19 cellular contexts compared by ENCODE assay signal in genomic region chrX:13533726-13534125, GRCh38. TPM values are rescaled to one million over a fixed set of nuclear protein-coding genes. Genes with fewer than 3 reads are reported as not detected.
A peak's percentile ranks its signal among the peaks of the same experiment; 100 is the strongest.
DNase-seq lines count a peak whose midpoint lies in the region; ATAC-seq, FAIRE-seq and TF ChIP-seq lines count a peak whose summit lies in the region.
"Had no signal": no experiment of that assay in that cellular context is flagged by ENCODE, and none has a peak within 500 bp of the region (broad histone marks: within the 10 kb centered on the region; RNA-seq: fewer than 3 reads in every experiment).

No MANE protein-coding gene starts in this region.

- no peak for TF ChIP-seq POLR2A in K562 (conservative IDR thresholded peaks at IDR 0.05)

- in situ Hi-C loops in K562 (cut with MboI) = no loop called here

- H3K4me3 Mint-ChIP-seq in Caco-2 (ENCODE audit: unreplicated experiment) = no peak overlapping the region
- H3K4me3 Mint-ChIP-seq: activated naive CD8-positive, alpha-beta T cell; stimulated activated memory B cell treated with anti-CD40 and anti-IgM and Interleukin-4, amounts not matched to agents 10 μg/mL and 1 μg/mL and 100 μg/mL, for 72 hours had no signal

- DNase-seq in Daoy (ENCODE audit: low read depth) = peak; percentile 15
- peak; percentile 0 for DNase-seq in LoVo (ENCODE audit: low spot score)
- no peak for DNase-seq in K562 (ENCODE audit: extremely low read depth in 1 of 4, low spot score in 3 of 4)
- peak; percentile 1 for DNase-seq in kidney epithelial cell (ENCODE audit: low read depth)
- no peak for DNase-seq in Caco-2
- no peak for DNase-seq in NCI-H748 (lab: John Stamatoyannopoulos, UW; ENCODE audit: unreplicated experiment)
- DNase-seq in NCI-H1048 (lab: John Stamatoyannopoulos, UW) = no peak
- no peak for DNase-seq in NCI-H2227 (lab: John Stamatoyannopoulos, UW; ENCODE audit: unreplicated experiment)
- DNase-seq: kidney; NCI-H1436; NCI-H748 treated with DMSO at 0.1 percent for 48 hours; stimulated activated CD4-positive, alpha-beta T cell treated with anti-CD3 and anti-CD28 coated beads, Interleukin-4, amount 100 ng/mL, for 24 hours had no signal

- no peak for ATAC-seq in K562
- ATAC-seq: stimulated activated memory B cell treated with anti-CD40 and anti-IgM and Interleukin-4, amounts not matched to agents 10 μg/mL and 1 μg/mL and 100 μg/mL, for 72 hours had no signal

- no peak overlapping the region for H3K9ac ChIP-seq in K562 (ENCODE audit: insufficient read depth in 1 of 2, low read depth in 2 of 2, low read length in 2 of 2)

- BruUV-seq in K562 (replicated peaks; lab: Mats Ljungman, UMichigan) (no TSS peak), Caco-2 (replicated peaks; lab: Mats Ljungman, UMichigan) (no TSS peak)

- H3K27ac ChIP-seq in K562 (ENCODE audit: extremely low read depth, low read depth, low read length) = no peak overlapping the region
- H3K27ac ChIP-seq: C4-2B, coronary artery, SJCRH30, VCaP had no signal

- H3K9me3 Mint-ChIP-seq in Caco-2 (ENCODE audit: unreplicated experiment) = no peaks in the 10 kb centered on the region
- H3K9me3 Mint-ChIP-seq: stimulated activated memory B cell treated with anti-CD40 and anti-IgM and Interleukin-4, amounts not matched to agents 10 μg/mL and 1 μg/mL and 100 μg/mL, for 72 hours had no signal

- TF ChIP-seq RAD21 in K562 (CRISPR knock-in tag; conservative IDR thresholded peaks at IDR 0.05 in 1 of 2, IDR thresholded peaks at IDR 0.05 in 1 of 2) = no peak

- no peak overlapping the region for H3K27ac Mint-ChIP-seq in Caco-2 (ENCODE audit: unreplicated experiment)
- H3K27ac Mint-ChIP-seq: activated naive CD8-positive, alpha-beta T cell; stimulated activated memory B cell treated with anti-CD40 and anti-IgM and Interleukin-4, amounts not matched to agents 10 μg/mL and 1 μg/mL and 100 μg/mL, for 72 hours had no signal

- WGBS in K562 (ENCODE audit: insufficient coverage, low coverage, missing lambda C conversion rate) = 4% methylated on average over 3 of the region's 3 CpGs

- H2AFZ ChIP-seq in K562 (ENCODE audit: low read depth, low read length) = no peak overlapping the region

- H3K4me1 ChIP-seq in K562 (replicated peaks in 1 of 2; ENCODE audit: control insufficient read depth in 2 of 2, insufficient read depth in 2 of 2, low read length in 2 of 2) = no peaks in the 10 kb centered on the region
- H3K4me1 ChIP-seq in Caco-2 = no peaks in the 10 kb centered on the region
- H3K4me1 ChIP-seq: SJCRH30 had no signal

- no peak for TF ChIP-seq CTCF in K562 (IDR thresholded peaks at IDR 0.05 in 2 of 3, conservative IDR thresholded peaks at IDR 0.05 in 1 of 3; ENCODE audit: insufficient read depth in 2 of 3, low read depth in 1 of 3, low read length in 3 of 3)
- no peak for TF ChIP-seq CTCF in kidney epithelial cell (IDR thresholded peaks at IDR 0.05; ENCODE audit: insufficient read depth, low read length, poor library complexity, severe bottlenecking)
- no peak for TF ChIP-seq CTCF in Caco-2 (IDR thresholded peaks at IDR 0.05; ENCODE audit: insufficient read depth in 1 of 2, low read depth in 1 of 2, low read length in 1 of 2, severe bottlenecking in 1 of 2, unreplicated experiment in 1 of 2)

- H3K36me3 ChIP-seq in K562 (ENCODE audit: control insufficient read depth, insufficient read depth, low read length) (no peaks in the 10 kb centered on the region), kidney epithelial cell (ENCODE audit: control insufficient read depth, insufficient read depth, low read length) (no peaks in the 10 kb centered on the region), Caco-2 (ENCODE audit: control insufficient read depth, insufficient read depth, low read length) (no peaks in the 10 kb centered on the region)
- H3K36me3 ChIP-seq: SJCRH30 had no signal

- H3K4me2 ChIP-seq in K562 (ENCODE audit: insufficient read depth, low read length) = no peak overlapping the region

- H3K4me3 ChIP-seq in K562 (no peak overlapping the region), kidney epithelial cell (ENCODE audit: low read depth, low read length) (no peak overlapping the region), Caco-2 (ENCODE audit: low read depth, low read length) (no peak overlapping the region)
- H3K4me3 ChIP-seq: coronary artery, SJCRH30 had no signal

- H3K9me3 ChIP-seq in K562 (replicated peaks; ENCODE audit: control insufficient read depth, insufficient read depth, low read depth, low read length) (no peaks in the 10 kb centered on the region), Caco-2 (no peaks in the 10 kb centered on the region)
- H3K9me3 ChIP-seq: SJCRH30 had no signal

- no peak for TF ChIP-seq EP300 in K562 (IDR thresholded peaks at IDR 0.05; ENCODE audit: low read length)

- no peaks in the 10 kb centered on the region for H3K4me1 Mint-ChIP-seq in Caco-2 (ENCODE audit: low read depth, unreplicated experiment)
- H3K4me1 Mint-ChIP-seq: stimulated activated memory B cell treated with anti-CD40 and anti-IgM and Interleukin-4, amounts not matched to agents 10 μg/mL and 1 μg/mL and 100 μg/mL, for 72 hours had no signal

- H3K79me2 ChIP-seq in K562 (ENCODE audit: control insufficient read depth, insufficient read depth, low read length) = no peaks in the 10 kb centered on the region

- CTCF ChIA-PET in K562 (lab: Yijun Ruan, JAX; ENCODE audit: low intra/inter-chr PET ratio) (no interaction called here), Caco-2 (lab: Charles Lee) (no interaction called here)

- POLR2A ChIA-PET in K562 (lab: Yijun Ruan, JAX) (no interaction called here), Caco-2 (lab: Charles Lee) (no interaction called here)

- no peaks in the 10 kb centered on the region for H4K20me1 ChIP-seq in K562 (replicated peaks; ENCODE audit: control insufficient read depth, insufficient read depth, low read length)

- no peak for FAIRE-seq in K562 (lab: Jason Lieb, UNC)
- FAIRE-seq: H1, kidney had no signal

- no peaks in the 10 kb centered on the region for H3K9me1 ChIP-seq in K562 (ENCODE audit: control insufficient read depth, insufficient read depth, low read length)

- H3K27me3 ChIP-seq in K562 (ENCODE audit: control insufficient read depth in 2 of 2, insufficient read depth in 2 of 2, low read length in 2 of 2) = no peaks in the 10 kb centered on the region
- H3K27me3 ChIP-seq in kidney epithelial cell (ENCODE audit: control insufficient read depth, insufficient read depth, low read length) = peaks cover 2% of the 10 kb centered on the region
- H3K27me3 ChIP-seq in Caco-2 (replicated peaks; ENCODE audit: control insufficient read depth, insufficient read depth, low read length) = no peaks in the 10 kb centered on the region
- H3K27me3 ChIP-seq: SJCRH30 had no signal

- no peaks in the 10 kb centered on the region for H3K27me3 Mint-ChIP-seq in Caco-2 (ENCODE audit: insufficient read depth, unreplicated experiment)
- H3K27me3 Mint-ChIP-seq: stimulated activated memory B cell treated with anti-CD40 and anti-IgM and Interleukin-4, amounts not matched to agents 10 μg/mL and 1 μg/mL and 100 μg/mL, for 72 hours had no signal

- intact Hi-C loops in K562 (cut with micrococcal nuclease) (no loop called here), Caco-2 (cut with micrococcal nuclease; ENCODE audit: unreplicated experiment) (no loop called here)

- H3K36me3 Mint-ChIP-seq in Caco-2 (ENCODE audit: insufficient read depth, unreplicated experiment) = no peaks in the 10 kb centered on the region
- H3K36me3 Mint-ChIP-seq: activated naive CD8-positive, alpha-beta T cell; stimulated activated memory B cell treated with anti-CD40 and anti-IgM and Interleukin-4, amounts not matched to agents 10 μg/mL and 1 μg/mL and 100 μg/mL, for 72 hours had no signal

TF ChIP-seq in K562, 482 proteins besides CTCF, POLR2A, EP300 and RAD21:
- TF ChIP-seq BHLHE40 (IDR thresholded peaks at IDR 0.05; ENCODE audit: low read length) (peak; percentile 25; the same call in 1 of the 2 replicates), ZBTB43 (CRISPR knock-in tag; IDR thresholded peaks at IDR 0.05) (no peak)

RNA-seq across cellular contexts. Expression of gene EGFL6, which starts 35.7 kb away (rescaled TPM):
- 0.23 TPM in 1 of 2 replicates, not detected in the other for total RNA-seq in Daoy (2014; rRNA removed; shearing (Covaris generic))
- not detected in 2 replicates for total RNA-seq in K562 (2011; cell fraction: chromatin; rRNA removed; ENCODE audit: low replicate concordance)
- not detected in 2 replicates for total RNA-seq in K562 (2011; cell fraction: nucleolus; rRNA removed)
- total RNA-seq in K562 (2011; cell fraction: nucleoplasm; rRNA removed) = not detected in 2 replicates
- total RNA-seq in K562 (2014; rRNA removed) (not detected in 2 replicates), K562 (2014; rRNA removed; fragmentation: Illumina TruSeq; extraction: Trizol) (not detected in 2 replicates), K562 (2015; rRNA removed; fragmentation: Illumina TruSeq; extraction: Trizol) (not detected in 2 replicates), K562 (2021) (not detected in 2 replicates), kidney epithelial cell (1.4 and 2.3 TPM in 2 replicates), Caco-2 (2022) (0.16 and 0.26 TPM in 2 replicates)
- polyA plus RNA-seq in K562 (2011; rRNA removed) (not detected in 2 replicates), K562 (2014; fragmentation: Illumina TruSeq; extraction: Trizol) (not detected in 2 replicates), K562 (2014; fragmentation: Nextera tagmentation; extraction: Ambion mirVana) (under 1 TPM in 1 of 2 experiments, not detected in 1; 0.01 TPM), K562 (2014; rRNA removed) (not detected in 2 replicates)
- not detected in 2 replicates for polyA plus RNA-seq in K562 (2011; cell fraction: cytosol; rRNA removed)
- polyA plus RNA-seq in K562 (2011; cell fraction: nucleus; rRNA removed) = not detected in 2 replicates
- polyA plus RNA-seq in K562 (2012) = 0.03 and 0.10 TPM in 2 replicates
- not detected in 2 replicates for polyA minus RNA-seq in K562 (2011; rRNA and poly(A)+ RNA removed)
- not detected in 2 replicates for polyA minus RNA-seq in K562 (2011; cell fraction: cytosol; rRNA and poly(A)+ RNA removed)
- not detected in 2 replicates for polyA minus RNA-seq in K562 (2011; cell fraction: nucleus; rRNA and poly(A)+ RNA removed)
- total RNA-seq: kidney, SJCRH30 had no signal

Comparison
In these comparisons a context has a peak if more than half of its experiments do, and no peak if none do; other contexts are left out.
1. DNase-seq: peak in Daoy (single experiment), LoVo (single experiment) and kidney epithelial cell (single experiment); none in K562 (0 of 4), Caco-2 (0 of 2), NCI-H748 (single experiment), NCI-H1048 (single experiment) and NCI-H2227 (single experiment).